Comparison of ENCODE assay signal across 14 cellular contexts in the genomic region with DNA sequence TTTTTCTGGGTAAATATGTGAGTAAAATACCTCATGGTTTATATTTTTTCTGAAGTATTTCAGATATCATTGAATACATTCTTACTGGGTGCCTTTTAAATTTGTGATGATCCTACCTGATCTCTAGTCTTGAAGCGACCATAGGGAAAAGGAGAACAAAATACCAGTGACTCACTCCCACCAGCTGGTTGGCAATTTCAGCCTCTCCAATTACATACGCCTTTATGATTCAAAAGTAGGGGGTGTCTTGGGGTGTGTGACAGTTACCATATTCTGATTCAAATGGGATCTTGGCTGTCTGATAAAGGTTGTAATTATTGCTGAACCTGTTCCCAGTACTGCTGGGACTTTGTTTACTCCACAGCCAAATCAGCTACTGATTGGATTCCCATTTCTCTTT.
"Had no signal": no experiment of that assay in that cellular context is flagged by ENCODE, and none has a peak within 500 bp of the region (broad histone marks: within the 10 kb centered on the region; RNA-seq: fewer than 3 reads in every experiment).

No MANE protein-coding gene starts in this region.

- ATAC-seq: activated CD8-positive, alpha-beta T cell treated with anti-CD3 and anti-CD28 coated beads for 36 hours; left colon; lower lobe of right lung; stimulated activated naive CD8-positive, alpha-beta T cell treated with anti-CD3 and anti-CD28 coated beads, Interleukin-15, amount 100 ng/mL, for 72 hours had no signal

- H3K27ac ChIP-seq: adrenal gland, coronary artery, lower lobe of right lung, sigmoid colon had no signal

- H3K27me3 ChIP-seq: adrenal gland, sigmoid colon had no signal

- H3K4me3 ChIP-seq: adrenal gland, coronary artery, lower lobe of right lung, sigmoid colon had no signal

- H3K36me3 ChIP-seq: adrenal gland, lower lobe of right lung, sigmoid colon had no signal

- H3K9me3 ChIP-seq: adrenal gland, lower lobe of right lung, sigmoid colon had no signal

- H3K4me1 ChIP-seq: adrenal gland, lower lobe of right lung, sigmoid colon had no signal

- DNase-seq: activated B cell treated with CpG ODN at 0.5 μM for 24 hours; activated CD4-positive, alpha-beta T cell treated with anti-CD3 and anti-CD28 coated beads for 48 hours; activated CD8-positive, alpha-beta T cell treated with anti-CD3 and anti-CD28 coated beads for 36 hours; activated effector memory CD4-positive, alpha-beta T cell treated with anti-CD3 and anti-CD28 coated beads, Interleukin-2, amount 50 U/mL, for 16 hours; activated T-cell treated with anti-CD3 and anti-CD28 coated beads, Interleukin-2, amount 50 U/mL, for 48 hours; adrenal gland; effector CD8-positive, alpha-beta T cell; head of caudate nucleus; left colon; lower lobe of right lung; sigmoid colon; stimulated activated CD4-positive, alpha-beta T cell treated with anti-CD3 and anti-CD28 coated beads, Interleukin-1b, Interleukin-23, amount 100 ng/mL, for 48 hours; stimulated activated naive CD8-positive, alpha-beta T cell treated with anti-CD3 and anti-CD28 coated beads, Interleukin-15, amount 100 ng/mL, for 72 hours had no signal
